ENCODE assay signal across 26 cellular contexts in genomic region chr1:227918736-227919135, GRCh38. TPM values are rescaled to one million over a fixed set of nuclear protein-coding genes. Genes with fewer than 3 reads are reported as not detected.
"Had no signal": no experiment of that assay in that cellular context is flagged by ENCODE, and none has a peak within 500 bp of the region (broad histone marks: within the 10 kb centered on the region; RNA-seq: fewer than 3 reads in every experiment).

No MANE protein-coding gene starts in this region.

- H3K4me1 Mint-ChIP-seq: activated CD4-positive, alpha-beta memory T cell treated with anti-CD3 and anti-CD28 coated beads, Interleukin-2, amount 10 ng/mL, durations not matched to agents 7 days and 5 days; activated CD4-positive, alpha-beta T cell treated with anti-CD3 and anti-CD28 coated beads for 36 hours; activated CD4-positive, alpha-beta T cell treated with anti-CD3 and anti-CD28 coated beads, Interleukin-2, amount 10 ng/mL, durations not matched to agents 24 days and 14 days; activated T-helper 17 cell treated with anti-CD3 and anti-CD28 coated beads, Interleukin-2, amount 50 U/mL, for 72 hours had no signal

- H3K27ac ChIP-seq: brain microvascular endothelial cell, colonic mucosa, epithelial cell of prostate, esophagus squamous epithelium, gastroesophageal sphincter had no signal

- H3K9me3 Mint-ChIP-seq: activated CD4-positive, alpha-beta memory T cell treated with anti-CD3 and anti-CD28 coated beads, Interleukin-2, amount 10 ng/mL, durations not matched to agents 7 days and 5 days; activated CD4-positive, alpha-beta T cell treated with anti-CD3 and anti-CD28 coated beads, Interleukin-2, amount 10 ng/mL, durations not matched to agents 24 days and 14 days; activated T-cell treated with anti-CD3 and anti-CD28 coated beads, Interleukin-2, amount 50 U/mL, for 4 hours; activated T-helper 17 cell treated with anti-CD3 and anti-CD28 coated beads, Interleukin-2, amount 50 U/mL, for 72 hours had no signal

- H3K9me3 ChIP-seq: colonic mucosa, esophagus squamous epithelium, gastroesophageal sphincter had no signal

- DNase-seq: activated CD4-positive, alpha-beta memory T cell treated with anti-CD3 and anti-CD28 coated beads, Interleukin-2, amount 10 ng/mL, durations not matched to agents 7 days and 5 days; activated CD4-positive, alpha-beta T cell treated with anti-CD3 and anti-CD28 coated beads for 36 hours; activated CD4-positive, alpha-beta T cell treated with anti-CD3 and anti-CD28 coated beads, Interleukin-2, amount 10 ng/mL, durations not matched to agents 24 days and 14 days; activated CD4-positive, CD25-positive, alpha-beta regulatory T cell; activated CD4-positive, CD25-positive, alpha-beta regulatory T cell treated with anti-CD3 and anti-CD28 coated beads, Interleukin-2, amount 50 U/mL, for 72 hours; activated CD8-positive, alpha-beta memory T cell treated with anti-CD3 and anti-CD28 coated beads for 24 hours; activated effector memory CD4-positive, alpha-beta T cell treated with Interleukin-2 at 50 U/mL for 16 hours; activated gamma-delta T cell treated with Interleukin-2 at 50 U/mL for 16 hours; activated naive CD4-positive, alpha-beta T cell treated with anti-CD3 and anti-CD28 coated beads, Interleukin-2, amount 50 U/mL, for 16 hours; activated naive CD4-positive, alpha-beta T cell treated with Interleukin-2 at 50 U/mL for 16 hours; activated T-cell treated with anti-CD3 and anti-CD28 coated beads, Interleukin-2, amount 50 U/mL, for 4 hours; amniotic stem cell; anterior cingulate cortex; brain microvascular endothelial cell; caudate nucleus; colonic mucosa; effector CD8-positive, alpha-beta T cell; esophagus squamous epithelium; foreskin melanocyte; head of caudate nucleus; T-helper 1 cell; T-helper 2 cell had no signal

- H3K36me3 Mint-ChIP-seq: activated naive CD8-positive, alpha-beta T cell had no signal

- H3K27ac Mint-ChIP-seq: activated CD4-positive, alpha-beta memory T cell treated with anti-CD3 and anti-CD28 coated beads, Interleukin-2, amount 10 ng/mL, durations not matched to agents 7 days and 5 days; activated CD4-positive, alpha-beta T cell treated with anti-CD3 and anti-CD28 coated beads for 36 hours; activated CD4-positive, alpha-beta T cell treated with anti-CD3 and anti-CD28 coated beads, Interleukin-2, amount 10 ng/mL, durations not matched to agents 24 days and 14 days; activated naive CD8-positive, alpha-beta T cell; activated T-helper 17 cell treated with anti-CD3 and anti-CD28 coated beads, Interleukin-2, amount 50 U/mL, for 72 hours had no signal

- H3K27me3 ChIP-seq: brain microvascular endothelial cell, colonic mucosa, gastroesophageal sphincter had no signal

- H3K4me1 ChIP-seq: colonic mucosa, gastroesophageal sphincter had no signal

- H3K4me3 ChIP-seq: colonic mucosa, esophagus squamous epithelium, gastroesophageal sphincter had no signal

- H3K4me3 Mint-ChIP-seq: activated CD4-positive, alpha-beta memory T cell treated with anti-CD3 and anti-CD28 coated beads, Interleukin-2, amount 10 ng/mL, durations not matched to agents 7 days and 5 days; activated CD4-positive, alpha-beta T cell treated with anti-CD3 and anti-CD28 coated beads for 36 hours; activated CD4-positive, alpha-beta T cell treated with anti-CD3 and anti-CD28 coated beads, Interleukin-2, amount 10 ng/mL, durations not matched to agents 24 days and 14 days; activated naive CD8-positive, alpha-beta T cell; activated T-cell treated with anti-CD3 and anti-CD28 coated beads, Interleukin-2, amount 50 U/mL, for 4 hours; activated T-helper 17 cell treated with anti-CD3 and anti-CD28 coated beads, Interleukin-2, amount 50 U/mL, for 72 hours had no signal

- H3K27me3 Mint-ChIP-seq: activated CD4-positive, alpha-beta T cell treated with anti-CD3 and anti-CD28 coated beads for 36 hours; activated CD4-positive, alpha-beta T cell treated with anti-CD3 and anti-CD28 coated beads, Interleukin-2, amount 10 ng/mL, durations not matched to agents 24 days and 14 days; activated naive CD8-positive, alpha-beta T cell; activated T-helper 17 cell treated with anti-CD3 and anti-CD28 coated beads, Interleukin-2, amount 50 U/mL, for 72 hours had no signal

- H3K36me3 ChIP-seq: brain microvascular endothelial cell, colonic mucosa had no signal

- ATAC-seq: activated CD4-positive, alpha-beta T cell treated with anti-CD3 and anti-CD28 coated beads for 36 hours; activated T-cell treated with anti-CD3 and anti-CD28 coated beads, Interleukin-2, amount 50 U/mL, for 4 hours; activated T-helper 17 cell treated with anti-CD3 and anti-CD28 coated beads, Interleukin-2, amount 50 U/mL, for 72 hours; gastroesophageal sphincter had no signal

RNA-seq across cellular contexts. Expression of gene WNT9A, which starts 29.0 kb away (rescaled TPM):
- total RNA-seq: activated CD4-positive, alpha-beta T cell treated with anti-CD3 and anti-CD28 coated beads, Interleukin-2, amount 10 ng/mL, durations not matched to agents 24 days and 14 days had no signal
